Comparison of ENCODE assay signal across 8 cellular contexts in genomic region chr19:14689598-14690503, GRCh38. TPM values are rescaled to one million over a fixed set of nuclear protein-coding genes. Genes with fewer than 3 reads are reported as not detected.
DNase-seq lines count a peak whose midpoint lies in the region; ATAC-seq, FAIRE-seq and TF ChIP-seq lines count a peak whose summit lies in the region.

Gene ZNF333 (plus strand): TSS chr19:14690048. CDS start chr19:14693492, 3,444 bp downstream.

- WGBS in adipose tissue, 3 donors: 0 to 1% (median 0%) methylated on average over 51 to 66 of the region's 66 CpGs
- 0 to 2% (median 0%) methylated on average over 29 to 66 of the region's 66 CpGs for WGBS in heart left ventricle, 4 donors
- 0% methylated on average over 19 of the region's 66 CpGs; no CpG with 5 or more reads in 1 of the 2 donors for WGBS in transverse colon (ENCODE audit: low coverage in 1 of 2), 2 donors

- FAIRE-seq in GM12891 (lab: Jason Lieb, UNC): peak; percentile 98

- peak within 1 kb of the TSS; percentile 61 to 100 (median 86) for H3K4me3 ChIP-seq in heart left ventricle
- peak within 1 kb of the TSS; percentile 55 to 82 (median 68) for H3K4me3 ChIP-seq in transverse colon

- TF ChIP-seq CTCF in heart left ventricle (IDR thresholded peaks at IDR 0.05) (no peak), transverse colon (IDR thresholded peaks at IDR 0.05) (no peak)

- TF ChIP-seq POLR2A in GM12891 (IDR thresholded peaks at IDR 0.05; ENCODE audit: low read depth, low read length) (peak; percentile 79), heart left ventricle (IDR thresholded peaks at IDR 0.05) (peak in 1 of 2 donors; percentile 60), transverse colon (IDR thresholded peaks at IDR 0.05) (peak; percentile 55)

- H3K27ac ChIP-seq in adipose tissue (ENCODE audit: low read depth, low read length) (peak within 1 kb of the TSS; percentile 95), heart left ventricle (peak within 1 kb of the TSS; percentile 85 to 100 (median 94)), transverse colon (peak within 1 kb of the TSS; percentile 90 to 94 (median 92))

- peak; percentile 81 for DNase-seq in GM12891 (ENCODE audit: insufficient read length, low spot score)
- peak; percentile 74 for DNase-seq in NCI-H1417 treated with DMSO at 0.1 percent for 48 hours (lab: John Stamatoyannopoulos, UW)
- peak; percentile 95 for DNase-seq in T follicular helper cell (ENCODE audit: low read depth)
- DNase-seq in heart left ventricle: peak; percentile 96 to 99 (median 97)
- peak; percentile 88 for DNase-seq in pons (ENCODE audit: low spot score)
- peak; percentile 99 for DNase-seq in transverse colon

- TF ChIP-seq EP300 in transverse colon (IDR thresholded peaks at IDR 0.05; ENCODE audit: low read depth): no peak

- H3K27me3 ChIP-seq in heart left ventricle: no peaks in the 10 kb centered on the region
- no peaks in the 10 kb centered on the region for H3K27me3 ChIP-seq in transverse colon

- intact Hi-C loops in heart left ventricle (cut with DNase I) (loop anchor here in 6 of 10 donors (5.0 kb wide), 3 partner anchors 113 to 258 kb away; partner anchors contain the start of genes NDUFB7 (in 4 of the 6) and PKN1 (in 1 of the 6)), transverse colon (cut with DNase I; ENCODE audit: low total_unique reads) (loop anchor here (2.0 kb wide), 1 partner anchor 117 kb away; the partner anchor contains the start of gene NDUFB7)

- ATAC-seq in HG02763 (IDR thresholded peaks at IDR 0.05; ENCODE audit: unreplicated experiment) (peak; percentile 94), heart left ventricle (peak; percentile 98 to 100 (median 99))

- in situ Hi-C loops in transverse colon (cut with MboI; ENCODE audit: low pct_ligation_motif_present in 1 of 4, low pct_unique_long_range_greater_than_20kb in 1 of 4, low sequenced_read_pairs in 3 of 4): loop anchor here (10.0 kb wide), 1 partner anchor 115 kb away; the partner anchor contains the start of gene NDUFB7 (in 4 of the 4)

- H3K9me3 ChIP-seq in heart left ventricle (no peaks in the 10 kb centered on the region), transverse colon (no peaks in the 10 kb centered on the region)

- peaks cover 0 to 22% (median 15%) of the 10 kb centered on the region in 9 donors for H3K36me3 ChIP-seq in heart left ventricle
- no peaks in the 10 kb centered on the region for H3K36me3 ChIP-seq in transverse colon

- H3K4me1 ChIP-seq in heart left ventricle: peaks cover 0 to 25% (median 12%) of the 10 kb centered on the region in 12 donors
- peaks cover 0 to 10% (median 7%) of the 10 kb centered on the region in 4 donors for H3K4me1 ChIP-seq in transverse colon

TF ChIP-seq in GM12891, 5 proteins besides CTCF, POLR2A, EP300 and RAD21:
- TF ChIP-seq POU2F2 (IDR thresholded peaks at IDR 0.05; ENCODE audit: low read depth, low read length) (no peak), POLR2AphosphoS5 (IDR thresholded peaks at IDR 0.05; ENCODE audit: low read depth, low read length) (peak; percentile 89), SPI1 (IDR thresholded peaks at IDR 0.05; ENCODE audit: low read depth, low read length) (peak; percentile 75), PAX5 (IDR thresholded peaks at IDR 0.05; ENCODE audit: insufficient read depth, low read length, severe bottlenecking) (no peak), TAF1 (IDR thresholded peaks at IDR 0.05; ENCODE audit: low read depth, low read length) (peak; percentile 64)
TF ChIP-seq in GM12891: peak in this region for 3.

RNA-seq across cellular contexts. Expression of gene ZNF333, which starts in this region (rescaled TPM):
- 3.1 TPM for polyA plus RNA-seq in GM12891 (2012; ENCODE audit: low read depth, missing spikeins)
- polyA plus RNA-seq in adipose tissue (10 to 100 TPM in 2 of 3 donors, 1 to 10 TPM in 1; 6.4 to 12.7 (median 11.8) TPM), heart left ventricle (1 to 10 TPM; 5.0 to 8.7 TPM)
- total RNA-seq in heart left ventricle (10 to 100 TPM in 2 of 9 donors, 1 to 10 TPM in 7; 6.7 to 12.1 (median 8.6) TPM), transverse colon (10 to 100 TPM; 10.1 to 31.4 (median 16.1) TPM)

Comparison
In these comparisons a context has a peak if more than half of its experiments do, and no peak if none do; other contexts are left out.
1. Peak in every context shown above with its lines: DNase-seq, ATAC-seq, H3K4me3 ChIP-seq and H3K27ac ChIP-seq.